In genomic region chr2:202604699-202605098, GRCh38 we compare ENCODE assay signal across 20 cellular contexts. TPM values are rescaled to one million over a fixed set of nuclear protein-coding genes. Genes with fewer than 3 reads are reported as not detected.
A peak's percentile ranks its signal among the peaks of the same experiment; 100 is the strongest.
DNase-seq lines count a peak whose midpoint lies in the region; ATAC-seq and FAIRE-seq lines count a peak whose summit lies in the region.
"Had no signal": no experiment of that assay in that cellular context is flagged by ENCODE, and none has a peak within 500 bp of the region (broad histone marks: within the 10 kb centered on the region; RNA-seq: fewer than 3 reads in every experiment).

No MANE protein-coding gene starts in this region.

- no peak for DNase-seq in activated naive CD4-positive, alpha-beta T cell treated with anti-CD3 and anti-CD28 coated beads for 36 hours
- no peak for DNase-seq in activated naive CD4-positive, alpha-beta T cell treated with anti-CD3 and anti-CD28 coated beads, Interleukin-2, amount 50 U/mL, for 16 hours
- DNase-seq in GM18507 (ENCODE audit: extremely low spot score, insufficient read length, low read depth) (no peak), memory B cell (ENCODE audit: low spot score in 2 of 2) (no peak), NCI-H1417 (lab: John Stamatoyannopoulos, UW) (no peak)
- DNase-seq: AML-193; CD4-positive, alpha-beta memory T cell; DND-41; GDM1; KG1; NCI-H1105; NCI-H187 treated with DMSO at 0.1 percent for 48 hours; NCI-H446 treated with DMSO at 0.1 percent for 48 hours; NCI-H748 treated with DMSO at 0.1 percent for 48 hours; PC-9 had no signal

- H3K4me3 Mint-ChIP-seq in activated naive CD4-positive, alpha-beta T cell treated with anti-CD3 and anti-CD28 coated beads for 36 hours, result no peak overlapping the region
- peak overlapping the region; percentile 27 for H3K4me3 Mint-ChIP-seq in activated naive CD8-positive, alpha-beta T cell
- no peak overlapping the region for H3K4me3 Mint-ChIP-seq in memory B cell
- H3K4me3 Mint-ChIP-seq: CD4-positive, alpha-beta memory T cell had no signal

- H3K36me3 Mint-ChIP-seq in activated naive CD4-positive, alpha-beta T cell treated with anti-CD3 and anti-CD28 coated beads for 36 hours (ENCODE audit: low read depth), result no peaks in the 10 kb centered on the region
- H3K36me3 Mint-ChIP-seq in activated naive CD8-positive, alpha-beta T cell, result no peaks in the 10 kb centered on the region
- no peaks in the 10 kb centered on the region for H3K36me3 Mint-ChIP-seq in memory B cell
- H3K36me3 Mint-ChIP-seq: CD4-positive, alpha-beta memory T cell had no signal

- ATAC-seq in memory B cell (ENCODE audit: low read depth), result peak; percentile 31
- no peak for ATAC-seq in HG03135 (IDR thresholded peaks at IDR 0.05; ENCODE audit: unreplicated experiment)
- no peak for ATAC-seq in GM21529 (IDR thresholded peaks at IDR 0.05; ENCODE audit: unreplicated experiment)
- ATAC-seq: HCT116 had no signal

- intact Hi-C loops in activated naive CD4-positive, alpha-beta T cell treated with anti-CD3 and anti-CD28 coated beads for 36 hours (cut with micrococcal nuclease), result loop anchor here (2.0 kb wide), 1 partner anchor 30 kb away; the partner anchor contains the start of gene FAM117B

- no peaks in the 10 kb centered on the region for H3K9me3 Mint-ChIP-seq in activated naive CD4-positive, alpha-beta T cell treated with anti-CD3 and anti-CD28 coated beads for 36 hours
- no peaks in the 10 kb centered on the region for H3K9me3 Mint-ChIP-seq in activated naive CD8-positive, alpha-beta T cell (ENCODE audit: low read depth)
- H3K9me3 Mint-ChIP-seq in memory B cell, result no peaks in the 10 kb centered on the region
- H3K9me3 Mint-ChIP-seq: CD4-positive, alpha-beta memory T cell had no signal

- H3K27ac Mint-ChIP-seq in activated naive CD4-positive, alpha-beta T cell treated with anti-CD3 and anti-CD28 coated beads for 36 hours, result peak overlapping the region; percentile 63
- peak overlapping the region; percentile 83 for H3K27ac Mint-ChIP-seq in activated naive CD8-positive, alpha-beta T cell
- peak overlapping the region; percentile 55 for H3K27ac Mint-ChIP-seq in memory B cell
- H3K27ac Mint-ChIP-seq: CD4-positive, alpha-beta memory T cell had no signal

- peak; percentile 84 for FAIRE-seq in GM18507 (lab: Jason Lieb, UNC)
- FAIRE-seq: HTR-8/SVneo had no signal

- CTCF ChIA-PET in activated naive CD4-positive, alpha-beta T cell treated with anti-CD3 and anti-CD28 coated beads for 36 hours (lab: Charles Lee), result interaction anchor here (0.7 kb wide), 1 partner anchor 26 kb away, joined by 3 read pairs; no protein-coding TSS in a partner anchor

- H3K27me3 Mint-ChIP-seq in activated naive CD4-positive, alpha-beta T cell treated with anti-CD3 and anti-CD28 coated beads for 36 hours (ENCODE audit: low read depth), result no peaks in the 10 kb centered on the region
- H3K27me3 Mint-ChIP-seq in activated naive CD8-positive, alpha-beta T cell, result no peaks in the 10 kb centered on the region
- H3K27me3 Mint-ChIP-seq in memory B cell, result no peaks in the 10 kb centered on the region
- H3K27me3 Mint-ChIP-seq: CD4-positive, alpha-beta memory T cell had no signal

- H3K4me1 Mint-ChIP-seq in activated naive CD4-positive, alpha-beta T cell treated with anti-CD3 and anti-CD28 coated beads for 36 hours (ENCODE audit: low read depth), result peaks cover 23% of the 10 kb centered on the region
- peaks cover 13% of the 10 kb centered on the region for H3K4me1 Mint-ChIP-seq in activated naive CD8-positive, alpha-beta T cell (ENCODE audit: low read depth)
- peaks cover 23% of the 10 kb centered on the region for H3K4me1 Mint-ChIP-seq in memory B cell
- H3K4me1 Mint-ChIP-seq: CD4-positive, alpha-beta memory T cell had no signal

RNA-seq across cellular contexts. Expression of gene FAM117B, which starts 30.1 kb away (rescaled TPM):
- total RNA-seq in activated naive CD4-positive, alpha-beta T cell treated with anti-CD3 and anti-CD28 coated beads for 36 hours, result 10 to 100 TPM; 12.3 to 14.2 TPM
